1 cellular context compared by ENCODE assay signal in the genomic region with DNA sequence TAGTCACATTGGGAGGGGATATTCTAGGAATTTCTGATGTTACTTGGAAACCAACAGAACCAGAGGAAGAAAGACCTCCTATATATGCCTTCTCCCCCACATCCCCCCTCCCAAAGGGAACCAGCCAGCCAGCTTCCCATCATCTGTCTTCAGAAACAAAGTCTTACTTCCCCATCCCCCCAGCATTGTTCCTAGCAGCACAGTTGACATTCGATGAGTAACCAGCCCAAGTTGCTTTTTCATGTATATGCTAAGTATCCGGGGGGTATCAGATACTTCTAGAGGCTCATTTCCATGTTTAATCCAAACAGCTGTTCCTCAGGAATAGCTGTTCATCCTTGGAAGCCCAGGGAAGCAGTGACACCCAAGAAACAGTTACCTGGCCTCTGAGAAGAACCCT.
TF ChIP-seq lines count a peak whose summit lies in the region.

No MANE protein-coding gene starts in this region.

TF ChIP-seq in GM23338, 12 proteins besides CTCF, POLR2A, EP300 and RAD21 (continued from another document):
- TF ChIP-seq, protein P1, sequence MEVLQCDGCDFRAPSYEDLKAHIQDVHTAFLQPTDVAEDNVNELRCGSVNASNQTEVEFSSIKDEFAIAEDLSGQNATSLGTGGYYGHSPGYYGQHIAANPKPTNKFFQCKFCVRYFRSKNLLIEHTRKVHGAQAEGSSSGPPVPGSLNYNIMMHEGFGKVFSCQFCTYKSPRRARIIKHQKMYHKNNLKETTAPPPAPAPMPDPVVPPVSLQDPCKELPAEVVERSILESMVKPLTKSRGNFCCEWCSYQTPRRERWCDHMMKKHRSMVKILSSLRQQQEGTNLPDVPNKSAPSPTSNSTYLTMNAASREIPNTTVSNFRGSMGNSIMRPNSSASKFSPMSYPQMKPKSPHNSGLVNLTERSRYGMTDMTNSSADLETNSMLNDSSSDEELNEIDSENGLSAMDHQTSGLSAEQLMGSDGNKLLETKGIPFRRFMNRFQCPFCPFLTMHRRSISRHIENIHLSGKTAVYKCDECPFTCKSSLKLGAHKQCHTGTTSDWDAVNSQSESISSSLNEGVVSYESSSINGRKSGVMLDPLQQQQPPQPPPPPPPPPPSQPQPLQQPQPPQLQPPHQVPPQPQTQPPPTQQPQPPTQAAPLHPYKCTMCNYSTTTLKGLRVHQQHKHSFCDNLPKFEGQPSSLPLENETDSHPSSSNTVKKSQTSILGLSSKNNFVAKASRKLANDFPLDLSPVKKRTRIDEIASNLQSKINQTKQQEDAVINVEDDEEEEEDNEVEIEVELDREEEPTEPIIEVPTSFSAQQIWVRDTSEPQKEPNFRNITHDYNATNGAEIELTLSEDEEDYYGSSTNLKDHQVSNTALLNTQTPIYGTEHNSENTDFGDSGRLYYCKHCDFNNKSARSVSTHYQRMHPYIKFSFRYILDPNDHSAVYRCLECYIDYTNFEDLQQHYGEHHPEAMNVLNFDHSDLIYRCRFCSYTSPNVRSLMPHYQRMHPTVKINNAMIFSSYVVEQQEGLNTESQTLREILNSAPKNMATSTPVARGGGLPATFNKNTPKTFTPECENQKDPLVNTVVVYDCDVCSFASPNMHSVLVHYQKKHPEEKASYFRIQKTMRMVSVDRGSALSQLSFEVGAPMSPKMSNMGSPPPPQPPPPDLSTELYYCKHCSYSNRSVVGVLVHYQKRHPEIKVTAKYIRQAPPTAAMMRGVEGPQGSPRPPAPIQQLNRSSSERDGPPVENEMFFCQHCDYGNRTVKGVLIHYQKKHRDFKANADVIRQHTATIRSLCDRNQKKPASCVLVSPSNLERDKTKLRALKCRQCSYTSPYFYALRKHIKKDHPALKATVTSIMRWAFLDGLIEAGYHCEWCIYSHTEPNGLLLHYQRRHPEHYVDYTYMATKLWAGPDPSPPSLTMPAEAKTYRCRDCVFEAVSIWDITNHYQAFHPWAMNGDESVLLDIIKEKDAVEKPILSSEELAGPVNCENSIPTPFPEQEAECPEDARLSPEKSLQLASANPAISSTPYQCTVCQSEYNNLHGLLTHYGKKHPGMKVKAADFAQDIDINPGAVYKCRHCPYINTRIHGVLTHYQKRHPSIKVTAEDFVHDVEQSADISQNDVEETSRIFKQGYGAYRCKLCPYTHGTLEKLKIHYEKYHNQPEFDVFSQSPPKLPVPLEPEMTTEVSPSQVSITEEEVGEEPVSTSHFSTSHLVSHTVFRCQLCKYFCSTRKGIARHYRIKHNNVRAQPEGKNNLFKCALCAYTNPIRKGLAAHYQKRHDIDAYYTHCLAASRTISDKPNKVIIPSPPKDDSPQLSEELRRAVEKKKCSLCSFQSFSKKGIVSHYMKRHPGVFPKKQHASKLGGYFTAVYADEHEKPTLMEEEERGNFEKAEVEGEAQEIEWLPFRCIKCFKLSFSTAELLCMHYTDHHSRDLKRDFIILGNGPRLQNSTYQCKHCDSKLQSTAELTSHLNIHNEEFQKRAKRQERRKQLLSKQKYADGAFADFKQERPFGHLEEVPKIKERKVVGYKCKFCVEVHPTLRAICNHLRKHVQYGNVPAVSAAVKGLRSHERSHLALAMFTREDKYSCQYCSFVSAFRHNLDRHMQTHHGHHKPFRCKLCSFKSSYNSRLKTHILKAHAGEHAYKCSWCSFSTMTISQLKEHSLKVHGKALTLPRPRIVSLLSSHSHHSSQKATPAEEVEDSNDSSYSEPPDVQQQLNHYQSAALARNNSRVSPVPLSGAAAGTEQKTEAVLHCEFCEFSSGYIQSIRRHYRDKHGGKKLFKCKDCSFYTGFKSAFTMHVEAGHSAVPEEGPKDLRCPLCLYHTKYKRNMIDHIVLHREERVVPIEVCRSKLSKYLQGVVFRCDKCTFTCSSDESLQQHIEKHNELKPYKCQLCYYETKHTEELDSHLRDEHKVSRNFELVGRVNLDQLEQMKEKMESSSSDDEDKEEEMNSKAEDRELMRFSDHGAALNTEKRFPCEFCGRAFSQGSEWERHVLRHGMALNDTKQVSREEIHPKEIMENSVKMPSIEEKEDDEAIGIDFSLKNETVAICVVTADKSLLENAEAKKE (CRISPR knock-in tag; IDR thresholded peaks at IDR 0.05): no peak
- TF ChIP-seq POLR2AphosphoS5 (IDR thresholded peaks at IDR 0.05; ENCODE audit: low read depth) (no peak), EZH2 (IDR thresholded peaks at IDR 0.05; ENCODE audit: low read depth, unreplicated experiment) (no peak)
